15 cellular contexts compared by ENCODE assay signal in the genomic region with DNA sequence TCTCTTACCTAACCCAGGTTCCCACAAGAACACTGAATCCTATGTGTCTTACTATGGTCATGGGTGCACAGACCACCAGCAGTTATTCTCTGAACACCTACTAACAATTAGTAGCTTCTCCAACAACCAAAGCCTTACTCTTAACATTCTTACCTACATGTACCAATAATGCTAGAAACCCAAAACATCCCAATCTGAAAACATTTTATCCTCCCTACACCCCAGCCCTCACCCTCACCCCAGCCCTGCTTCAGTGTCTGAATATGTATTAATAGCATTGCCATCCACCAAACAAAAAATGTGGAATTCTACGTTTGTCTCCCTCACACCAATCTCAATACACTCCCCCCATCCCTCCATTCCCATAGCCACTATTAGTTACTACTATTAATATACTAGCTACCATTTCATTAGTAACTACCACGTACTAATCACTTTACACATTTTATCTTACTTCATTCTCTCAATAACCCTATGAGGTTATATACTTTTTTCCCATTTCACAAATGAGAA. TPM values are rescaled to one million over a fixed set of nuclear protein-coding genes. Genes with fewer than 3 reads are reported as not detected.
DNase-seq lines count a peak whose midpoint lies in the region; ATAC-seq and TF ChIP-seq lines count a peak whose summit lies in the region.
"Had no signal": no experiment of that assay in that cellular context is flagged by ENCODE, and none has a peak within 500 bp of the region (broad histone marks: within the 10 kb centered on the region; RNA-seq: fewer than 3 reads in every experiment).

No MANE protein-coding gene starts in this region.

- H3K27ac Mint-ChIP-seq in activated naive CD4-positive, alpha-beta T cell treated with anti-CD3 and anti-CD28 coated beads for 36 hours, result no peak overlapping the region
- H3K27ac Mint-ChIP-seq in activated CD4-positive, alpha-beta memory T cell treated with anti-CD3 and anti-CD28 coated beads, Interleukin-2, amount 10 ng/mL, durations not matched to agents 7 days and 5 days, result no peak overlapping the region
- peak overlapping the region; percentile 56 for H3K27ac Mint-ChIP-seq in stimulated activated naive B cell treated with anti-CD40 and anti-IgM and Interleukin-4, amounts not matched to agents 10 μg/mL and 1 μg/mL and 100 μg/mL, for 72 hours

- H3K27ac ChIP-seq in hepatocyte, result no peak overlapping the region
- H3K27ac ChIP-seq in gastrocnemius medialis, result no peak overlapping the region
- H3K27ac ChIP-seq: vagina had no signal

- DNase-seq in activated naive CD4-positive, alpha-beta T cell treated with anti-CD3 and anti-CD28 coated beads for 36 hours, result no peak
- DNase-seq in activated naive CD4-positive, alpha-beta T cell treated with Interleukin-2 at 50 U/mL for 16 hours, result no peak
- no peak for DNase-seq in activated CD4-positive, alpha-beta memory T cell treated with anti-CD3 and anti-CD28 coated beads, Interleukin-2, amount 10 ng/mL, durations not matched to agents 7 days and 5 days
- DNase-seq in hepatocyte (ENCODE audit: low spot score) (no peak), gastrocnemius medialis (no peak)
- DNase-seq in stimulated activated naive B cell treated with anti-CD40 and anti-IgM and Interleukin-4, amounts not matched to agents 10 μg/mL and 1 μg/mL and 100 μg/mL, for 72 hours, result no peak
- DNase-seq: activated effector memory CD4-positive, alpha-beta T cell treated with anti-CD3 and anti-CD28 coated beads, Interleukin-2, amount 50 U/mL, for 16 hours; AML-193; erythroblast; GOT3; midbrain; stimulated activated CD4-positive, alpha-beta T cell treated with anti-CD3 and anti-CD28 coated beads, Interleukin-2, amount 100 ng/mL, for 48 hours had no signal

- WGBS in hepatocyte (ENCODE audit: low lambda C conversion rate, missing lambda C conversion rate), result 82% methylated on average over 2 of the region's 2 CpGs

- no peaks in the 10 kb centered on the region for H3K36me3 ChIP-seq in hepatocyte (replicated peaks; ENCODE audit: insufficient read depth, low read depth)
- H3K36me3 ChIP-seq in gastrocnemius medialis, result no peaks in the 10 kb centered on the region
- H3K36me3 ChIP-seq: vagina had no signal

- no peaks in the 10 kb centered on the region for H3K9me3 ChIP-seq in hepatocyte (ENCODE audit: low read depth)
- no peaks in the 10 kb centered on the region for H3K9me3 ChIP-seq in gastrocnemius medialis
- H3K9me3 ChIP-seq: vagina had no signal

- no peak for TF ChIP-seq CTCF in hepatocyte (IDR thresholded peaks at IDR 0.05; ENCODE audit: poor library complexity)
- no peak for TF ChIP-seq CTCF in gastrocnemius medialis (IDR thresholded peaks at IDR 0.05 in 4 of 5, conservative IDR thresholded peaks at IDR 0.05 in 1 of 5)

- no peak overlapping the region for H2AFZ ChIP-seq in hepatocyte

- peaks cover 12% of the 10 kb centered on the region for H3K36me3 Mint-ChIP-seq in activated naive CD4-positive, alpha-beta T cell treated with anti-CD3 and anti-CD28 coated beads for 36 hours (ENCODE audit: low read depth)
- H3K36me3 Mint-ChIP-seq in activated CD4-positive, alpha-beta memory T cell treated with anti-CD3 and anti-CD28 coated beads, Interleukin-2, amount 10 ng/mL, durations not matched to agents 7 days and 5 days (ENCODE audit: low read depth), result peaks cover 46% of the 10 kb centered on the region
- H3K36me3 Mint-ChIP-seq in stimulated activated naive B cell treated with anti-CD40 and anti-IgM and Interleukin-4, amounts not matched to agents 10 μg/mL and 1 μg/mL and 100 μg/mL, for 72 hours, result peaks cover 11 to 32% of the 10 kb centered on the region in 2 donors

- peaks cover 77% of the 10 kb centered on the region for H3K79me2 ChIP-seq in hepatocyte

- no peaks in the 10 kb centered on the region for H3K9me3 Mint-ChIP-seq in activated naive CD4-positive, alpha-beta T cell treated with anti-CD3 and anti-CD28 coated beads for 36 hours
- H3K9me3 Mint-ChIP-seq in activated CD4-positive, alpha-beta memory T cell treated with anti-CD3 and anti-CD28 coated beads, Interleukin-2, amount 10 ng/mL, durations not matched to agents 7 days and 5 days, result no peaks in the 10 kb centered on the region
- no peaks in the 10 kb centered on the region for H3K9me3 Mint-ChIP-seq in stimulated activated naive B cell treated with anti-CD40 and anti-IgM and Interleukin-4, amounts not matched to agents 10 μg/mL and 1 μg/mL and 100 μg/mL, for 72 hours

- peaks cover 69% of the 10 kb centered on the region for H4K20me1 ChIP-seq in hepatocyte (ENCODE audit: insufficient read depth, poor library complexity, severe bottlenecking)

- in situ Hi-C loops in gastrocnemius medialis (cut with MboI; ENCODE audit: low sequenced_read_pairs in 4 of 4), result loop anchor here in 2 of 4 donors (5.0 to 10.0 kb wide), 2 partner anchors 74 to 256 kb away; partner anchors contain the start of gene BCAS2 (in 1 of the 2)

- peak overlapping the region; percentile 95 for H3K4me2 ChIP-seq in hepatocyte

- H3K4me3 Mint-ChIP-seq in activated naive CD4-positive, alpha-beta T cell treated with anti-CD3 and anti-CD28 coated beads for 36 hours, result peak overlapping the region; percentile 89
- peak overlapping the region; percentile 78 for H3K4me3 Mint-ChIP-seq in activated CD4-positive, alpha-beta memory T cell treated with anti-CD3 and anti-CD28 coated beads, Interleukin-2, amount 10 ng/mL, durations not matched to agents 7 days and 5 days
- H3K4me3 Mint-ChIP-seq in stimulated activated naive B cell treated with anti-CD40 and anti-IgM and Interleukin-4, amounts not matched to agents 10 μg/mL and 1 μg/mL and 100 μg/mL, for 72 hours, result peak overlapping the region; percentile 84

- peak overlapping the region; percentile 32 for H3K4me3 ChIP-seq in hepatocyte
- peak overlapping the region in 1 of 4 donors; percentile 5 for H3K4me3 ChIP-seq in gastrocnemius medialis

- CTCF ChIA-PET in activated naive CD4-positive, alpha-beta T cell treated with anti-CD3 and anti-CD28 coated beads for 36 hours (lab: Charles Lee), result no interaction called here
- CTCF ChIA-PET in activated CD4-positive, alpha-beta memory T cell treated with anti-CD3 and anti-CD28 coated beads, Interleukin-2, amount 10 ng/mL, durations not matched to agents 7 days and 5 days (lab: Charles Lee), result interaction anchor here (1.5 kb wide), 1 partner anchor 41 kb away, joined by 4 read pairs; no protein-coding TSS in a partner anchor

- intact Hi-C loops in activated naive CD4-positive, alpha-beta T cell treated with anti-CD3 and anti-CD28 coated beads for 36 hours (cut with micrococcal nuclease), result no loop called here
- intact Hi-C loops in gastrocnemius medialis (cut with DNase I; ENCODE audit: low total_unique reads), result loop anchor here (10.0 kb wide), 1 partner anchor 704 kb away; no protein-coding TSS in a partner anchor

- no peak for ATAC-seq in stimulated activated naive B cell treated with anti-CD40 and anti-IgM and Interleukin-4, amounts not matched to agents 10 μg/mL and 1 μg/mL and 100 μg/mL, for 72 hours (replicated peaks)
- ATAC-seq in gastrocnemius medialis (no peak), GM21576 (IDR thresholded peaks at IDR 0.05; ENCODE audit: unreplicated experiment) (no peak), HG03469 (IDR thresholded peaks at IDR 0.05; ENCODE audit: unreplicated experiment) (no peak)

- H3K4me1 Mint-ChIP-seq in activated naive CD4-positive, alpha-beta T cell treated with anti-CD3 and anti-CD28 coated beads for 36 hours (ENCODE audit: low read depth), result peaks cover 63% of the 10 kb centered on the region
- peaks cover 70% of the 10 kb centered on the region for H3K4me1 Mint-ChIP-seq in activated CD4-positive, alpha-beta memory T cell treated with anti-CD3 and anti-CD28 coated beads, Interleukin-2, amount 10 ng/mL, durations not matched to agents 7 days and 5 days
- H3K4me1 Mint-ChIP-seq in stimulated activated naive B cell treated with anti-CD40 and anti-IgM and Interleukin-4, amounts not matched to agents 10 μg/mL and 1 μg/mL and 100 μg/mL, for 72 hours, result peaks cover 38 to 67% of the 10 kb centered on the region in 2 donors

- H3K27me3 Mint-ChIP-seq in activated naive CD4-positive, alpha-beta T cell treated with anti-CD3 and anti-CD28 coated beads for 36 hours (ENCODE audit: low read depth), result no peaks in the 10 kb centered on the region
- H3K27me3 Mint-ChIP-seq in activated CD4-positive, alpha-beta memory T cell treated with anti-CD3 and anti-CD28 coated beads, Interleukin-2, amount 10 ng/mL, durations not matched to agents 7 days and 5 days, result no peaks in the 10 kb centered on the region
- H3K27me3 Mint-ChIP-seq in stimulated activated naive B cell treated with anti-CD40 and anti-IgM and Interleukin-4, amounts not matched to agents 10 μg/mL and 1 μg/mL and 100 μg/mL, for 72 hours, result no peaks in the 10 kb centered on the region

- H3K27me3 ChIP-seq in hepatocyte, result no peaks in the 10 kb centered on the region
- no peaks in the 10 kb centered on the region for H3K27me3 ChIP-seq in gastrocnemius medialis
- H3K27me3 ChIP-seq: vagina had no signal

- POLR2A ChIA-PET in activated CD4-positive, alpha-beta memory T cell treated with anti-CD3 and anti-CD28 coated beads, Interleukin-2, amount 10 ng/mL, durations not matched to agents 7 days and 5 days (lab: Charles Lee), result interaction anchor here (1.1 kb wide), 1 partner anchor 247 kb away, joined by 3 read pairs; no protein-coding TSS in a partner anchor

- H3K9me2 ChIP-seq in hepatocyte (replicated peaks; ENCODE audit: insufficient read depth), result no peaks in the 10 kb centered on the region

- H3K4me1 ChIP-seq in hepatocyte (ENCODE audit: insufficient read depth), result peaks cover 25% of the 10 kb centered on the region
- H3K4me1 ChIP-seq in gastrocnemius medialis, result peaks cover 42 to 44% of the 10 kb centered on the region in 2 donors

- no peak for TF ChIP-seq POLR2A in gastrocnemius medialis (IDR thresholded peaks at IDR 0.05)

RNA-seq across cellular contexts. Expression of gene TRIM33, which starts 2.6 kb away (rescaled TPM):
- 10 to 100 TPM; 23.1 to 25.0 TPM for total RNA-seq in activated naive CD4-positive, alpha-beta T cell treated with anti-CD3 and anti-CD28 coated beads for 36 hours
- total RNA-seq in activated CD4-positive, alpha-beta memory T cell treated with anti-CD3 and anti-CD28 coated beads, Interleukin-2, amount 10 ng/mL, durations not matched to agents 7 days and 5 days, result 10 to 100 TPM; 36.0 to 36.5 TPM
- total RNA-seq in hepatocyte (33.3 and 41.1 TPM in 2 replicates), gastrocnemius medialis (10 to 100 TPM; 17.1 to 33.0 (median 25.3) TPM)
- polyA plus RNA-seq in hepatocyte, result 27.5 and 32.9 TPM in 2 replicates
